8 cellular contexts compared by ENCODE assay signal in the genomic region with DNA sequence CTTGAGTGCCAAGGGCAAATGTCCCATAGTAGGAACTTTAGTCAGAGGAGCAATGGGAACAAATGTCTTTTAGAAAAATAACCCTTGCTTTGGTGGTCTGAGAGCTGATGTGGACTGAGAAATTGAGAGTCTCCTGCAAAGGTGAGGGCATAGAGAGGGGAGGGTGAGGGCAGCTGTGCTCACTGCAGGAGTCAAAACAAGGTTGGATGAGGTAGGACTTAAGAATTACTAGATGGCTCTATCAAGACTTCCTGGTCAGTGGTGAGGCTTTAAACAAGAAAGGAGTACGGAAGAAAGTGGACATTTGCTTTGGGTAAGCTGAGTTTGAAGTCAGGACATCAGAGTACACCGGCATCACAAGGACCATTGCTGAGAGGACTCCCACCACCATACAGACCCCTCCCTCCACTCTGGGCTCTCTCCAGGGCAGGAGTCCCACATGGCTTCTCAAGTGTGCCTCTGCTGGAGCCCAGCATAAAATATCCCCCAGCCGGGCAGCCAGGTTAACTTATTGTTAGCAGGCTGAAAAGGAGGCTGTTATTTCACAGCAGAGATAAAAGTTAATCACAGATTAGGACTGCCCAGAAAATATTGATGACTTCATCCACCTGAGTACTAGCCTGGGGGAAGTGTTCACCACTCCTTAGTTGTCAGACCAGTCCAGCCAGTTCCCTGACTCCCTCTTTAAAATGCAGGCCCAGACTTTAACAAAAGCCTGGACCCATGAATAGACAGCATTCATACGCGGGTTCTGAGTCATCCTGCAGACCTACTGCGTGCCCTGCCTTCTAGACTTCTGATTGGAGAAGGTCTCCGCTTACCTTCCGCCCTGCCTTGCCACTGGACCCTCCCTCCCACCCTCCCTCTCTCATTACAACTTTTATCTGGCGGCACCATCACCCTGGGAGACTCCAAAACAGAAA.
DNase-seq lines count a peak whose midpoint lies in the region; ATAC-seq, FAIRE-seq and TF ChIP-seq lines count a peak whose summit lies in the region.
"Not testable (repeated sequence)": the region's sequence is repeated elsewhere in the genome, so short reads cannot be mapped to it uniquely, and the experiment has no call there.

No MANE protein-coding gene starts in this region.

- not testable (repeated sequence) for H3F3A ChIP-seq in PC-9 (ENCODE audit: insufficient read depth, low read depth)

- ATAC-seq in foreskin keratinocyte (peak; percentile 95), lower lobe of right lung (peak; percentile 90 to 97), upper lobe of left lung (ENCODE audit: low FRiP score in 2 of 2) (peak; percentile 47 to 74)

- peak; percentile 96 for FAIRE-seq in keratinocyte (lab: Jason Lieb, UNC)

- TSS peak; percentile 89 for BruUV-seq in PC-9 (replicated peaks; lab: Mats Ljungman, UMichigan)

- H3K9me3 ChIP-seq in PC-9 (ENCODE audit: insufficient read depth, low read depth); breast epithelium; keratinocyte (ENCODE audit: control insufficient read depth, low read depth, low read length); lower lobe of right lung; upper lobe of left lung: not testable (repeated sequence)

- H3K4me1 ChIP-seq in PC-9 (replicated peaks; ENCODE audit: insufficient read depth), result peaks cover 22% of the 10 kb centered on the region
- not testable (repeated sequence) for H3K4me1 ChIP-seq in breast epithelium; foreskin keratinocyte; keratinocyte (ENCODE audit: control insufficient read depth, extremely low read depth, insufficient read depth, low read length); lower lobe of right lung; upper lobe of left lung

- H3K4me3 Mint-ChIP-seq in progenitor cell of endocrine pancreas (ENCODE audit: low read depth), result not testable (repeated sequence)

- DNase-seq in H7 (peak; percentile 42), PC-9 (peak; percentile 91 to 96), breast epithelium (ENCODE audit: low spot score in 2 of 2) (peak; percentile 70 to 86), foreskin keratinocyte (peak; percentile 85 to 92), keratinocyte (ENCODE audit: low read depth, low spot score) (peak; percentile 70), progenitor cell of endocrine pancreas (ENCODE audit: low spot score, unreplicated experiment) (peak; percentile 14), upper lobe of left lung (peak in 1 of 2 donors; percentile 23)
- DNase-seq in lower lobe of right lung, result not testable (repeated sequence)

- not testable (repeated sequence) for H3K36me3 ChIP-seq in H7 (replicated peaks; ENCODE audit: control insufficient read depth, insufficient read depth, low read length); PC-9 (ENCODE audit: low read depth); breast epithelium; keratinocyte (ENCODE audit: control insufficient read depth in 2 of 2, extremely low read depth in 1 of 2, insufficient read depth in 2 of 2, low read length in 2 of 2); lower lobe of right lung; upper lobe of left lung

- not testable (repeated sequence) for H3K9me1 ChIP-seq in keratinocyte (ENCODE audit: control insufficient read depth, extremely low read depth, insufficient read depth, low read length)

- not testable (repeated sequence) for H3K9me2 ChIP-seq in PC-9 (ENCODE audit: insufficient read depth)

- intact Hi-C loops in PC-9 (cut with micrococcal nuclease; ENCODE audit: unreplicated experiment); breast epithelium (cut with DNase I; ENCODE audit: low total_unique reads); lower lobe of right lung (cut with DNase I): not testable (repeated sequence)

- not testable (repeated sequence) for H3K4me1 Mint-ChIP-seq in progenitor cell of endocrine pancreas (ENCODE audit: low read depth)

- not testable (repeated sequence) for H2AFZ ChIP-seq in PC-9; keratinocyte (ENCODE audit: control insufficient read depth, low read length)

- not testable (repeated sequence) for H3K9me3 Mint-ChIP-seq in progenitor cell of endocrine pancreas (ENCODE audit: low read depth)

- not testable (repeated sequence) for H3K27ac ChIP-seq in PC-9, foreskin keratinocyte, lower lobe of right lung, upper lobe of left lung
- H3K27ac ChIP-seq in breast epithelium (peak overlapping the region; percentile 61 to 65), keratinocyte (ENCODE audit: control insufficient read depth, insufficient read depth, low read length) (peak overlapping the region; percentile 54)

- H4K20me1 ChIP-seq in PC-9 (ENCODE audit: insufficient read depth); keratinocyte (ENCODE audit: control insufficient read depth, extremely low read depth, insufficient read depth, low read length): not testable (repeated sequence)

- dilution Hi-C loops in keratinocyte (cut with MboI; ENCODE audit: extremely low pct_ligation_motif_present, low sequenced_read_pairs), result not testable (repeated sequence)

- H3K79me2 ChIP-seq in PC-9 (ENCODE audit: low read depth); keratinocyte (ENCODE audit: control insufficient read depth, insufficient read depth, low read length): not testable (repeated sequence)

- not testable (repeated sequence) for TF ChIP-seq EP300 in upper lobe of left lung (IDR thresholded peaks at IDR 0.05)

- CTCF ChIA-PET in PC-9 (lab: Charles Lee), result not testable (repeated sequence)

- not testable (repeated sequence) for TF ChIP-seq CTCF in PC-9 (conservative IDR thresholded peaks at IDR 0.05); breast epithelium (IDR thresholded peaks at IDR 0.05); foreskin keratinocyte (conservative IDR thresholded peaks at IDR 0.05); keratinocyte (optimal IDR thresholded peaks at IDR 0.05 in 1 of 3, IDR thresholded peaks at IDR 0.05 in 1 of 3, conservative IDR thresholded peaks at IDR 0.05 in 1 of 3; ENCODE audit: extremely low read depth in 1 of 3, insufficient read depth in 2 of 3, low read length in 3 of 3); lower lobe of right lung (IDR thresholded peaks at IDR 0.05); progenitor cell of endocrine pancreas (IDR thresholded peaks at IDR 0.05; ENCODE audit: unreplicated experiment); upper lobe of left lung (IDR thresholded peaks at IDR 0.05)

- peak overlapping the region; percentile 64 for H3K27ac Mint-ChIP-seq in progenitor cell of endocrine pancreas

- WGBS in upper lobe of left lung, 2 donors, result 57 to 66% methylated on average over 6 of the region's 9 CpGs

- H3K4me3 ChIP-seq in H7 (ENCODE audit: insufficient read depth, low read depth, low read length); PC-9; breast epithelium; keratinocyte (ENCODE audit: control insufficient read depth in 2 of 3, extremely low read depth in 1 of 3, insufficient read depth in 2 of 3, low read depth in 1 of 3, low read length in 3 of 3); lower lobe of right lung; upper lobe of left lung: not testable (repeated sequence)

- H3K9ac ChIP-seq in keratinocyte (ENCODE audit: control insufficient read depth, extremely low read depth, insufficient read depth, low read length), result not testable (repeated sequence)

- TF ChIP-seq POLR2A in breast epithelium (IDR thresholded peaks at IDR 0.05); upper lobe of left lung (IDR thresholded peaks at IDR 0.05): not testable (repeated sequence)

- H3K27me3 Mint-ChIP-seq in progenitor cell of endocrine pancreas, result not testable (repeated sequence)

- not testable (repeated sequence) for H3K27me3 ChIP-seq in H7 (ENCODE audit: control insufficient read depth, insufficient read depth, low read length); PC-9 (ENCODE audit: insufficient read depth, low read depth); breast epithelium; foreskin keratinocyte; keratinocyte (ENCODE audit: control insufficient read depth, extremely low read depth, insufficient read depth, low read length); lower lobe of right lung (ENCODE audit: low read depth); upper lobe of left lung

- not testable (repeated sequence) for H3K36me3 Mint-ChIP-seq in progenitor cell of endocrine pancreas (ENCODE audit: insufficient read depth)

- H3K4me2 ChIP-seq in PC-9; keratinocyte (ENCODE audit: control insufficient read depth, extremely low read depth, insufficient read depth, low read depth, low read length): not testable (repeated sequence)

- POLR2A ChIA-PET in PC-9 (lab: Charles Lee; ENCODE audit: unreplicated experiment), result not testable (repeated sequence)
